In genomic region chr13:72622546-72622945, GRCh38 we compare ENCODE assay signal across 20 cellular contexts.
A peak's percentile ranks its signal among the peaks of the same experiment; 100 is the strongest.
DNase-seq lines count a peak whose midpoint lies in the region; ATAC-seq, FAIRE-seq and TF ChIP-seq lines count a peak whose summit lies in the region.
"Had no signal": no experiment of that assay in that cellular context is flagged by ENCODE, and none has a peak within 500 bp of the region (broad histone marks: within the 10 kb centered on the region; RNA-seq: fewer than 3 reads in every experiment).

No MANE protein-coding gene starts in this region.

- no peaks in the 10 kb centered on the region for H3K79me2 ChIP-seq in keratinocyte (ENCODE audit: control insufficient read depth, insufficient read depth, low read length)
- H3K79me2 ChIP-seq in smooth muscle cell (ENCODE audit: low read depth), result no peaks in the 10 kb centered on the region

- H3K27ac ChIP-seq in RWPE1 (no peak overlapping the region), keratinocyte (ENCODE audit: control insufficient read depth, insufficient read depth, low read length) (no peak overlapping the region), smooth muscle cell (ENCODE audit: low read depth) (no peak overlapping the region)
- H3K27ac ChIP-seq: GM23248 had no signal

- FAIRE-seq in bronchial epithelial cell (lab: Jason Lieb, UNC) (no peak), keratinocyte (lab: Jason Lieb, UNC) (peak; percentile 29)
- FAIRE-seq: G401.6, GM12878, GM19239, H1 had no signal

- DNase-seq in RWPE1 (ENCODE audit: low spot score) (peak; percentile 30), bronchial epithelial cell (ENCODE audit: low read depth) (peak; percentile 10), keratinocyte (ENCODE audit: low read depth, low spot score) (no peak), smooth muscle cell (lab: John Stamatoyannopoulos, UW; ENCODE audit: unreplicated experiment) (no peak), GF-D8 (lab: John Stamatoyannopoulos, UW) (no peak), NCI-H226 (no peak)
- DNase-seq: C1 segment of cervical spinal cord; Caco-2; CD4-positive, CD25-positive, alpha-beta regulatory T cell; CD8-positive, alpha-beta T cell; DMS153; DND-41; GM23248; H7; HCEC 1CT had no signal

- H3K4me1 ChIP-seq in keratinocyte (ENCODE audit: control insufficient read depth, extremely low read depth, insufficient read depth, low read length) (no peaks in the 10 kb centered on the region), smooth muscle cell (ENCODE audit: low read depth) (no peaks in the 10 kb centered on the region)
- H3K4me1 ChIP-seq: Caco-2 had no signal

- POLR2A ChIA-PET in RWPE1 (lab: Yijun Ruan, JAX; ENCODE audit: low non-redundant PET), result no interaction called here

- H3K27me3 ChIP-seq in bronchial epithelial cell (ENCODE audit: control insufficient read depth, insufficient read depth, low read length) (no peaks in the 10 kb centered on the region), keratinocyte (ENCODE audit: control insufficient read depth, extremely low read depth, insufficient read depth, low read length) (no peaks in the 10 kb centered on the region), smooth muscle cell (ENCODE audit: low read depth) (no peaks in the 10 kb centered on the region)

- H3K4me3 ChIP-seq in bronchial epithelial cell (ENCODE audit: low read depth, low read length) (no peak overlapping the region), keratinocyte (ENCODE audit: control insufficient read depth in 2 of 3, extremely low read depth in 1 of 3, insufficient read depth in 2 of 3, low read depth in 1 of 3, low read length in 3 of 3) (no peak overlapping the region), smooth muscle cell (no peak overlapping the region)
- H3K4me3 ChIP-seq: GM12878, GM23248 had no signal

- TF ChIP-seq CTCF in RWPE1 (conservative IDR thresholded peaks at IDR 0.05; ENCODE audit: low read depth) (no peak), bronchial epithelial cell (IDR thresholded peaks at IDR 0.05; ENCODE audit: insufficient read depth, low read length, severe bottlenecking) (no peak), keratinocyte (optimal IDR thresholded peaks at IDR 0.05 in 1 of 3, IDR thresholded peaks at IDR 0.05 in 1 of 3, conservative IDR thresholded peaks at IDR 0.05 in 1 of 3; ENCODE audit: extremely low read depth in 1 of 3, insufficient read depth in 2 of 3, low read length in 3 of 3) (no peak), smooth muscle cell (IDR thresholded peaks at IDR 0.05; ENCODE audit: borderline replicate concordance, insufficient read depth, poor library complexity, severe bottlenecking) (no peak)

- dilution Hi-C loops in keratinocyte (cut with MboI; ENCODE audit: extremely low pct_ligation_motif_present, low sequenced_read_pairs), result no loop called here

- peak overlapping the region; percentile 46 for H2AFZ ChIP-seq in keratinocyte (ENCODE audit: control insufficient read depth, low read length)
- peak overlapping the region; percentile 27 for H2AFZ ChIP-seq in smooth muscle cell (ENCODE audit: low read depth)
- H2AFZ ChIP-seq: GM23248 had no signal

- 70% methylated on average over 2 of the region's 2 CpGs for WGBS in smooth muscle cell (ENCODE audit: low lambda C conversion rate)

- H3K4me2 ChIP-seq in keratinocyte (ENCODE audit: control insufficient read depth, extremely low read depth, insufficient read depth, low read depth, low read length) (no peak overlapping the region), smooth muscle cell (no peak overlapping the region)

- no peaks in the 10 kb centered on the region for H3K36me3 ChIP-seq in bronchial epithelial cell (ENCODE audit: control insufficient read depth, insufficient read depth, low read length)
- H3K36me3 ChIP-seq in keratinocyte (ENCODE audit: control insufficient read depth in 2 of 2, extremely low read depth in 1 of 2, insufficient read depth in 2 of 2, low read length in 2 of 2), result no peaks in the 10 kb centered on the region
- H3K36me3 ChIP-seq in smooth muscle cell (ENCODE audit: low read depth), result no peaks in the 10 kb centered on the region

- ATAC-seq in HG03469 (IDR thresholded peaks at IDR 0.05; ENCODE audit: unreplicated experiment), result no peak
- ATAC-seq: CD8-positive, alpha-beta T cell; GM12878 had no signal

- CTCF ChIA-PET in RWPE1 (lab: Yijun Ruan, JAX), result no interaction called here

- H3F3A ChIP-seq in smooth muscle cell (ENCODE audit: low read depth), result no peaks in the 10 kb centered on the region

- no peaks in the 10 kb centered on the region for H3K9me3 ChIP-seq in keratinocyte (ENCODE audit: control insufficient read depth, low read depth, low read length)
- no peaks in the 10 kb centered on the region for H3K9me3 ChIP-seq in smooth muscle cell (replicated peaks; ENCODE audit: low read depth)
- H3K9me3 ChIP-seq: Caco-2 had no signal

- H3K9ac ChIP-seq in keratinocyte (ENCODE audit: control insufficient read depth, extremely low read depth, insufficient read depth, low read length), result no peak overlapping the region
- no peak overlapping the region for H3K9ac ChIP-seq in smooth muscle cell (ENCODE audit: low read depth)
- H3K9ac ChIP-seq: GM23248 had no signal

- H4K20me1 ChIP-seq in keratinocyte (ENCODE audit: control insufficient read depth, extremely low read depth, insufficient read depth, low read length) (no peaks in the 10 kb centered on the region), smooth muscle cell (ENCODE audit: low read depth) (no peaks in the 10 kb centered on the region)

- no peaks in the 10 kb centered on the region for H3K9me1 ChIP-seq in keratinocyte (ENCODE audit: control insufficient read depth, extremely low read depth, insufficient read depth, low read length)

Comparison
In these comparisons a context has a peak if more than half of its experiments do, and no peak if none do; other contexts are left out.
1. DNase-seq: peak in RWPE1 (single experiment) and bronchial epithelial cell (single experiment); none in keratinocyte (single experiment), smooth muscle cell (single experiment), GF-D8 (single experiment) and NCI-H226 (single experiment).